ENCODE assay signal across 8 cellular contexts in genomic region chr7:133082390-133082766, GRCh38. TPM values are rescaled to one million over a fixed set of nuclear protein-coding genes. Genes with fewer than 3 reads are reported as not detected.
DNase-seq lines count a peak whose midpoint lies in the region; ATAC-seq and TF ChIP-seq lines count a peak whose summit lies in the region.

No MANE protein-coding gene starts in this region.

- no peak overlapping the region for H2BK15ac ChIP-seq in H9 (ENCODE audit: low read depth, low read length)

- H3K4me1 Mint-ChIP-seq in H9 (peaks cover 31% of the 10 kb centered on the region in 2 experiments), nephron (peaks cover 28% of the 10 kb centered on the region)

- no peak overlapping the region for H4K8ac ChIP-seq in H9 (replicated peaks; ENCODE audit: insufficient read length, low read depth, low read length)

- peak overlapping the region; percentile 22 for H3K4me2 ChIP-seq in BLaER1
- H3K4me2 ChIP-seq in H9 (ENCODE audit: insufficient read depth, insufficient read length, low read length) = no peak overlapping the region

- H3K79me2 ChIP-seq in H9 (ENCODE audit: insufficient read depth, low read length) = peaks cover 27% of the 10 kb centered on the region; the same call in 1 of the 2 replicates

- no peaks in the 10 kb centered on the region; a peak in 1 of 7 replicates for H3K36me3 Mint-ChIP-seq in H9 (ENCODE audit: insufficient read depth in 1 of 3, low read depth in 3 of 3)
- H3K36me3 Mint-ChIP-seq in activated naive CD4-positive, alpha-beta T cell treated with anti-CD3 and anti-CD28 coated beads, Interleukin-2, amount 50 U/mL, for 72 hours = peaks cover 9 to 10% of the 10 kb centered on the region in 2 donors
- peaks cover 5% of the 10 kb centered on the region for H3K36me3 Mint-ChIP-seq in nephron (ENCODE audit: low read depth)

- no peak overlapping the region for H3K4me3 ChIP-seq in BLaER1

- peak in 1 of 2 donors; percentile 1 for ATAC-seq in activated naive CD4-positive, alpha-beta T cell treated with anti-CD3 and anti-CD28 coated beads, Interleukin-2, amount 50 U/mL, for 72 hours
- ATAC-seq in HG03108 (IDR thresholded peaks at IDR 0.05; ENCODE audit: unreplicated experiment) = no peak

- no peak overlapping the region for H2BK5ac ChIP-seq in H9 (ENCODE audit: insufficient read length, low read length)

- H3K9me3 Mint-ChIP-seq in H9 (no peaks in the 10 kb centered on the region), nephron (no peaks in the 10 kb centered on the region)
- H3K9me3 Mint-ChIP-seq in activated naive CD4-positive, alpha-beta T cell treated with anti-CD3 and anti-CD28 coated beads, Interleukin-2, amount 50 U/mL, for 72 hours = no peaks in the 10 kb centered on the region

- no peak overlapping the region for H3T11ph ChIP-seq in H9 (ENCODE audit: low read length)

- H4K5ac ChIP-seq in H9 (ENCODE audit: insufficient read length, low read depth, low read length) = no peak overlapping the region

- DNase-seq in H9 = no peak
- no peak for DNase-seq in activated naive CD4-positive, alpha-beta T cell treated with anti-CD3 and anti-CD28 coated beads, Interleukin-2, amount 50 U/mL, for 72 hours (ENCODE audit: low spot score in 2 of 2)
- no peak for DNase-seq in GM13977 (ENCODE audit: low spot score)
- no peak for DNase-seq in SK-N-DZ (ENCODE audit: low spot score)
- DNase-seq in stimulated activated CD4-positive, alpha-beta T cell treated with anti-CD3 and anti-CD28 coated beads, Interleukin-2, amount 100 ng/mL, for 24 hours = no peak

- TF ChIP-seq CTCF in H9 (conservative IDR thresholded peaks at IDR 0.05) (no peak), nephron (IDR thresholded peaks at IDR 0.05; ENCODE audit: unreplicated experiment in 3 of 3) (no peak), GM13977 (IDR thresholded peaks at IDR 0.05; ENCODE audit: extremely low read depth, insufficient read depth, missing control alignments) (no peak)

- H2BK20ac ChIP-seq in H9 (ENCODE audit: low read depth, low read length, poor library complexity, severe bottlenecking) = no peak overlapping the region

- H3K4me3 Mint-ChIP-seq in H9 (peak overlapping the region; percentile 89 to 94), nephron (peak overlapping the region; percentile 91 to 96 (median 93))

- H3K18ac ChIP-seq in H9 (ENCODE audit: insufficient read length, low read depth, low read length) = no peak overlapping the region

- H3K4me1 ChIP-seq in BLaER1 (peaks cover 19% of the 10 kb centered on the region), H9 (ENCODE audit: insufficient read depth, low read length) (peaks cover 5% of the 10 kb centered on the region; the same call in 1 of the 2 replicates)

- H3K79me1 ChIP-seq in H9 (ENCODE audit: insufficient read depth, low read depth, low read length, poor library complexity, severe bottlenecking) = peaks cover 4% of the 10 kb centered on the region

- H3K36me3 ChIP-seq in BLaER1 = peaks cover 24% of the 10 kb centered on the region; the same call in 1 of the 2 replicates

- H3K27ac Mint-ChIP-seq in H9 = peak overlapping the region in 2 of 3 experiments; percentile 35 to 39; a peak in 1 of 7 replicates
- peak overlapping the region; percentile 93 to 96 for H3K27ac Mint-ChIP-seq in activated naive CD4-positive, alpha-beta T cell treated with anti-CD3 and anti-CD28 coated beads, Interleukin-2, amount 50 U/mL, for 72 hours
- H3K27ac Mint-ChIP-seq in nephron = peak overlapping the region; percentile 27 to 87 (median 62)

- H2AFZ ChIP-seq in H9 (ENCODE audit: low read length) = peak overlapping the region; percentile 34

- H3K27me3 Mint-ChIP-seq in H9 (ENCODE audit: low read depth) (no peaks in the 10 kb centered on the region), nephron (ENCODE audit: low read depth) (no peaks in the 10 kb centered on the region)

- in situ Hi-C loops in GM13977 (cut with MboI; ENCODE audit: low pct_unique_long_range_greater_than_20kb, low sequenced_read_pairs, unreplicated experiment) = no loop called here

- no peak overlapping the region for H2AK5ac ChIP-seq in H9 (ENCODE audit: insufficient read length, low read length)

- H2BK12ac ChIP-seq in H9 (ENCODE audit: insufficient read length, low read depth, low read length) = no peak overlapping the region

- H4K20me1 ChIP-seq in BLaER1 (peaks cover 41% of the 10 kb centered on the region), H9 (ENCODE audit: control insufficient read depth, insufficient read depth, insufficient read length) (no peaks in the 10 kb centered on the region)

- H3K4ac ChIP-seq in H9 (ENCODE audit: low read depth, low read length) = no peak overlapping the region

- H3K27me3 ChIP-seq in BLaER1 (no peaks in the 10 kb centered on the region), H9 (ENCODE audit: insufficient read depth, low read length) (no peaks in the 10 kb centered on the region)

- no peak overlapping the region for H4K91ac ChIP-seq in H9 (ENCODE audit: insufficient read length, low read depth, low read length)

- no peak overlapping the region for H3K23ac ChIP-seq in H9 (ENCODE audit: insufficient read length, low read depth, low read length)

- H3K14ac ChIP-seq in H9 (ENCODE audit: insufficient read depth, low read length) = no peak overlapping the region

- H3K27ac ChIP-seq in BLaER1 = no peak overlapping the region
- no peak overlapping the region for H3K27ac ChIP-seq in H9 (ENCODE audit: insufficient read length, low read depth, low read length)

- H3K56ac ChIP-seq in H9 (ENCODE audit: insufficient read length, low read depth, low read length) = no peak overlapping the region

- H3K23me2 ChIP-seq in H9 (ENCODE audit: insufficient read length, low read depth, low read length, poor library complexity, severe bottlenecking) = peaks cover 7% of the 10 kb centered on the region

- H3K9me3 ChIP-seq in BLaER1 (no peaks in the 10 kb centered on the region), H9 (ENCODE audit: control insufficient read depth, low read depth, low read length) (no peaks in the 10 kb centered on the region)

- WGBS in H9 (ENCODE audit: extremely low coverage, insufficient read length, low lambda C conversion rate) = no CpG with 5 or more reads among the region's 3 CpGs

- no peak overlapping the region for H2BK120ac ChIP-seq in H9 (ENCODE audit: low read depth, low read length, poor library complexity, severe bottlenecking)

- H3K9ac ChIP-seq in BLaER1 (no peak overlapping the region), H9 (ENCODE audit: extremely low read depth, insufficient read length, low read length) (no peak overlapping the region)

RNA-seq across cellular contexts. Expression of gene CHCHD3, which starts 0.5 kb away (rescaled TPM):
- 104 and 110 TPM in 2 replicates for total RNA-seq in H9 (2021)
- total RNA-seq in activated naive CD4-positive, alpha-beta T cell treated with anti-CD3 and anti-CD28 coated beads, Interleukin-2, amount 50 U/mL, for 72 hours = 10 to 100 TPM; 43.4 to 54.8 TPM
- 143 and 158 TPM in 2 replicates for polyA plus RNA-seq in SK-N-DZ (2014; cell fraction: cytosol; rRNA removed)
- 71.3 and 75.7 TPM in 2 replicates for polyA plus RNA-seq in SK-N-DZ (2014; cell fraction: nucleus; rRNA removed)

Comparison
In these comparisons a context has a peak if more than half of its experiments do, and no peak if none do; other contexts are left out.
1. H3K27ac Mint-ChIP-seq: peak in every context shown above with its lines; median percentile 94 in activated naive CD4-positive, alpha-beta T cell treated with anti-CD3 and anti-CD28 coated beads, Interleukin-2, amount 50 U/mL, for 72 hours; 62 in nephron; 37 in H9.